ENCODE assay signal across 19 cellular contexts in genomic region chr17:50260501-50260911, GRCh38. TPM values are rescaled to one million over a fixed set of nuclear protein-coding genes. Genes with fewer than 3 reads are reported as not detected.
DNase-seq lines count a peak whose midpoint lies in the region; ATAC-seq, FAIRE-seq and TF ChIP-seq lines count a peak whose summit lies in the region.
"Had no signal": no experiment of that assay in that cellular context is flagged by ENCODE, and none has a peak within 500 bp of the region (broad histone marks: within the 10 kb centered on the region; RNA-seq: fewer than 3 reads in every experiment).

No MANE protein-coding gene starts in this region.

- no peak for ATAC-seq in lower lobe of right lung
- no peak for ATAC-seq in activated CD8-positive, alpha-beta memory T cell treated with anti-CD3 and anti-CD28 coated beads, Interleukin-2, amount 10 ng/mL, durations not matched to agents 7 days and 5 days
- ATAC-seq: GM12878, GM23338, right cardiac atrium had no signal

- peaks cover 53% of the 10 kb centered on the region for H3K4me1 ChIP-seq in NT2/D1 (ENCODE audit: insufficient read depth, insufficient read length)
- peaks cover 16% of the 10 kb centered on the region for H3K4me1 ChIP-seq in lower lobe of right lung
- H3K4me1 ChIP-seq in stomach smooth muscle (ENCODE audit: control insufficient read depth, insufficient read depth, low read length): peaks cover 70% of the 10 kb centered on the region

- no peaks in the 10 kb centered on the region for H3K36me3 Mint-ChIP-seq in activated CD8-positive, alpha-beta memory T cell treated with anti-CD3 and anti-CD28 coated beads, Interleukin-2, amount 10 ng/mL, durations not matched to agents 7 days and 5 days
- H3K36me3 Mint-ChIP-seq: CD4-positive, alpha-beta memory T cell had no signal

- DNase-seq in GM12892 (ENCODE audit: insufficient read length) (peak; percentile 8), NT2/D1 (ENCODE audit: low read depth, low spot score) (no peak), lower lobe of right lung (peak; percentile 9), mucosa of gallbladder (ENCODE audit: low spot score) (no peak), SW 1271 (lab: John Stamatoyannopoulos, UW) (no peak)
- no peak for DNase-seq in activated CD8-positive, alpha-beta memory T cell treated with anti-CD3 and anti-CD28 coated beads, Interleukin-2, amount 10 ng/mL, durations not matched to agents 7 days and 5 days
- DNase-seq: activated CD4-positive, alpha-beta T cell treated with anti-CD3 and anti-CD28 coated beads for 4 hours; brain microvascular endothelial cell; CD4-positive, alpha-beta memory T cell; DMS53; NCI-H1417; NCI-H526; occipital lobe; right cardiac atrium; testis had no signal

- H3K9ac ChIP-seq in NT2/D1 (ENCODE audit: insufficient read length, low read depth) (peak overlapping the region; percentile 34), stomach smooth muscle (ENCODE audit: low read length in 2 of 2) (no peak overlapping the region)

- TF ChIP-seq POLR2A in GM12892 (IDR thresholded peaks at IDR 0.05; ENCODE audit: low read depth, low read length): no peak

- CTCF ChIA-PET in activated CD8-positive, alpha-beta memory T cell treated with anti-CD3 and anti-CD28 coated beads, Interleukin-2, amount 10 ng/mL, durations not matched to agents 7 days and 5 days (lab: Charles Lee): no interaction called here

- no peaks in the 10 kb centered on the region for H3K4me1 Mint-ChIP-seq in activated CD8-positive, alpha-beta memory T cell treated with anti-CD3 and anti-CD28 coated beads, Interleukin-2, amount 10 ng/mL, durations not matched to agents 7 days and 5 days
- H3K4me1 Mint-ChIP-seq: CD4-positive, alpha-beta memory T cell had no signal

- H3K27me3 Mint-ChIP-seq in activated CD8-positive, alpha-beta memory T cell treated with anti-CD3 and anti-CD28 coated beads, Interleukin-2, amount 10 ng/mL, durations not matched to agents 7 days and 5 days: peaks cover 22% of the 10 kb centered on the region

- no peak for TF ChIP-seq CTCF in lower lobe of right lung (IDR thresholded peaks at IDR 0.05)

- no peaks in the 10 kb centered on the region for H3K36me3 ChIP-seq in NT2/D1 (ENCODE audit: insufficient read depth, insufficient read length, low read length)
- H3K36me3 ChIP-seq in lower lobe of right lung: no peaks in the 10 kb centered on the region
- no peaks in the 10 kb centered on the region for H3K36me3 ChIP-seq in stomach smooth muscle (ENCODE audit: control insufficient read depth in 2 of 2, insufficient read depth in 2 of 2, low read length in 2 of 2)
- H3K36me3 ChIP-seq: brain microvascular endothelial cell had no signal

- H3K27ac ChIP-seq in lower lobe of right lung (no peak overlapping the region), stomach smooth muscle (ENCODE audit: low read length) (peak overlapping the region; percentile 90)
- H3K27ac ChIP-seq: brain microvascular endothelial cell had no signal

- H3K4me3 Mint-ChIP-seq in activated CD8-positive, alpha-beta memory T cell treated with anti-CD3 and anti-CD28 coated beads, Interleukin-2, amount 10 ng/mL, durations not matched to agents 7 days and 5 days: no peak overlapping the region
- H3K4me3 Mint-ChIP-seq: CD4-positive, alpha-beta memory T cell; GM23338 had no signal

- H3K9me3 ChIP-seq in NT2/D1 (ENCODE audit: insufficient read depth, low read length) (no peaks in the 10 kb centered on the region), lower lobe of right lung (no peaks in the 10 kb centered on the region), stomach smooth muscle (ENCODE audit: control insufficient read depth in 2 of 2, low read length in 2 of 2) (no peaks in the 10 kb centered on the region)
- H3K9me3 ChIP-seq: testis had no signal

- no peak for FAIRE-seq in GM12892 (lab: Jason Lieb, UNC)
- FAIRE-seq: endometrium, GM12878 had no signal

- H3K4me3 ChIP-seq in NT2/D1 (ENCODE audit: insufficient read length, low read depth) (no peak overlapping the region), lower lobe of right lung (no peak overlapping the region), stomach smooth muscle (ENCODE audit: low read length in 2 of 2) (no peak overlapping the region)
- H3K4me3 ChIP-seq: GM12878, GM23338, testis had no signal

- H3K27ac Mint-ChIP-seq in activated CD8-positive, alpha-beta memory T cell treated with anti-CD3 and anti-CD28 coated beads, Interleukin-2, amount 10 ng/mL, durations not matched to agents 7 days and 5 days: no peak overlapping the region
- H3K27ac Mint-ChIP-seq: GM23338 had no signal

- intact Hi-C loops in lower lobe of right lung (cut with DNase I): loop anchor here (10.0 kb wide), 1 partner anchor 56 kb away; the partner anchor contains the start of gene COL1A1

- H3K27me3 ChIP-seq in NT2/D1 (ENCODE audit: insufficient read depth, insufficient read length): no peaks in the 10 kb centered on the region
- H3K27me3 ChIP-seq in lower lobe of right lung (ENCODE audit: low read depth): peaks cover 5% of the 10 kb centered on the region
- H3K27me3 ChIP-seq in stomach smooth muscle (ENCODE audit: control insufficient read depth in 1 of 2, insufficient read depth in 2 of 2, low read length in 2 of 2): no peaks in the 10 kb centered on the region
- H3K27me3 ChIP-seq: brain microvascular endothelial cell, testis had no signal

- H3K9me3 Mint-ChIP-seq in activated CD8-positive, alpha-beta memory T cell treated with anti-CD3 and anti-CD28 coated beads, Interleukin-2, amount 10 ng/mL, durations not matched to agents 7 days and 5 days (ENCODE audit: low read depth): no peaks in the 10 kb centered on the region
- H3K9me3 Mint-ChIP-seq: CD4-positive, alpha-beta memory T cell; GM23338 had no signal

RNA-seq across cellular contexts. Expression of gene TMEM92, which starts 13.8 kb away (rescaled TPM):
- polyA plus RNA-seq in GM12892 (2012; ENCODE audit: missing spikeins): not detected
- 9.2 TPM for total RNA-seq in lower lobe of right lung
- 27.2 TPM for total RNA-seq in mucosa of gallbladder
- under 1 TPM; 0.07 to 0.09 TPM for total RNA-seq in activated CD8-positive, alpha-beta memory T cell treated with anti-CD3 and anti-CD28 coated beads, Interleukin-2, amount 10 ng/mL, durations not matched to agents 7 days and 5 days
- total RNA-seq: CD4-positive, alpha-beta memory T cell; occipital lobe; right cardiac atrium had no signal
- polyA plus RNA-seq: CD4-positive, alpha-beta memory T cell; right cardiac atrium had no signal

RNA-seq across cellular contexts. Expression of gene COL1A1, which starts 59.1 kb away (rescaled TPM):
- polyA plus RNA-seq in GM12892 (2012; ENCODE audit: missing spikeins): 4.8 TPM
- 142 TPM for total RNA-seq in lower lobe of right lung
- total RNA-seq in mucosa of gallbladder: 421 TPM
- total RNA-seq in activated CD8-positive, alpha-beta memory T cell treated with anti-CD3 and anti-CD28 coated beads, Interleukin-2, amount 10 ng/mL, durations not matched to agents 7 days and 5 days: 1 to 10 TPM in 1 of 2 experiments, under 1 TPM in 1; 0.67 to 1.6 TPM
- polyA plus RNA-seq: CD4-positive, alpha-beta memory T cell had no signal

Comparison
In these comparisons a context has a peak if more than half of its experiments do, and no peak if none do; other contexts are left out.
1. DNase-seq: peak in GM12892 (single experiment) and lower lobe of right lung (single experiment); none in NT2/D1 (single experiment), mucosa of gallbladder (single experiment), activated CD8-positive, alpha-beta memory T cell treated with anti-CD3 and anti-CD28 coated beads, Interleukin-2, amount 10 ng/mL, durations not matched to agents 7 days and 5 days (single experiment) and SW 1271 (0 of 2).
2. RNA of gene COL1A1, which starts 59.1 kb away (total RNA-seq): 421 TPM in mucosa of gallbladder (single experiment) and 142 TPM in lower lobe of right lung (single experiment); 0.67 to 1.6 TPM in activated CD8-positive, alpha-beta memory T cell treated with anti-CD3 and anti-CD28 coated beads, Interleukin-2, amount 10 ng/mL, durations not matched to agents 7 days and 5 days; every median in the first group is over 10 times any median in the second.